Comparison of ENCODE assay signal across 1 cellular context in the genomic region with DNA sequence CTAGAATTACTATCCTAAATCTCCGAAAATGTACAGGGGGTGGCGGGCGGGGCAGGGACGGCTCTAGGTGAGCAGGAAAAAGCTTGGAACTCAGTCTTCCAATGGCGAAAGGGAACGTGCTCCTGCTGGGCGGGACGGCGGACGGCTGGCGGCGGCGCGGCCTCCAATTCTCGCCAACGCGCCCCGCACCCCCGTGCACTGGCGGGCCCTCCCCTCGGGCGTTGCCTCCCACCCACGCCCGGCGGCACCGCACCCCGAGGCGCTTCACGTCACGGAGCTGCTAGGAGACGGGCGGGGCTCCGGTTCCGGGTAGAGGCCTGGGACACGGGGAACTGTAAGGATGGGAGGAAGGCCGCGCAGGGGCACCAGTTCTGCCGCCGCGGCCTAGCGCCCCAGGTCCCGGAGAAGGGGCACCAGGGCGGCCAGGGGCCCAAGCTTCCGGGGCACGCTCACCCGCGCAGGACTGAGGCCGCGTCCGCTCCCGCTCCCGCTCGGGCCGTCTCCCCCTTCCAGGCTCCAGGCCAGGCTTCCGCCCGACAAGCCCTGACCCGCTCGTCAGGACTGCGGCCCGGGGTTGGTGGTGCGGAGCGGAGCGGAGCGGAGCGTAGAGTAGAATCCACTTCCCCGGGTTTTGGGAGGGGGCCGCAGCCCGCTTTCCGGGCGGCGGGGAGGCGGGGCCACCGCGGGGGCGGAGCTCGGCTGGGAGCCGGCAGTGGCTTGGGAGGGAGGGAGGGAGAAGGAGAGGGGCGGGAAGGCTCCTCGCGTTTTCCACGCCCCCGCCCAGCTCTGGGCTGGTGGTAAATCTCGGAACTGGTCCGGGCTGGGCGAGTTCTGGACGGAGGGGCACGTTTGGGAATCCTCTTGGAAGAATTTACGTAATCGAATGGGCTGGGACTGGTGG.
A peak's percentile ranks its signal among the peaks of the same experiment; 100 is the strongest.
TF ChIP-seq lines count a peak whose summit lies in the region.

A gene (minus strand): TSS at position 594 of the 901 bp plus-strand sequence. CDS start 3,167 bp downstream, outside the sequence.

TF ChIP-seq in neural cell, 6 proteins besides CTCF, POLR2A, EP300 and RAD21:
- TF ChIP-seq, protein P1, sequence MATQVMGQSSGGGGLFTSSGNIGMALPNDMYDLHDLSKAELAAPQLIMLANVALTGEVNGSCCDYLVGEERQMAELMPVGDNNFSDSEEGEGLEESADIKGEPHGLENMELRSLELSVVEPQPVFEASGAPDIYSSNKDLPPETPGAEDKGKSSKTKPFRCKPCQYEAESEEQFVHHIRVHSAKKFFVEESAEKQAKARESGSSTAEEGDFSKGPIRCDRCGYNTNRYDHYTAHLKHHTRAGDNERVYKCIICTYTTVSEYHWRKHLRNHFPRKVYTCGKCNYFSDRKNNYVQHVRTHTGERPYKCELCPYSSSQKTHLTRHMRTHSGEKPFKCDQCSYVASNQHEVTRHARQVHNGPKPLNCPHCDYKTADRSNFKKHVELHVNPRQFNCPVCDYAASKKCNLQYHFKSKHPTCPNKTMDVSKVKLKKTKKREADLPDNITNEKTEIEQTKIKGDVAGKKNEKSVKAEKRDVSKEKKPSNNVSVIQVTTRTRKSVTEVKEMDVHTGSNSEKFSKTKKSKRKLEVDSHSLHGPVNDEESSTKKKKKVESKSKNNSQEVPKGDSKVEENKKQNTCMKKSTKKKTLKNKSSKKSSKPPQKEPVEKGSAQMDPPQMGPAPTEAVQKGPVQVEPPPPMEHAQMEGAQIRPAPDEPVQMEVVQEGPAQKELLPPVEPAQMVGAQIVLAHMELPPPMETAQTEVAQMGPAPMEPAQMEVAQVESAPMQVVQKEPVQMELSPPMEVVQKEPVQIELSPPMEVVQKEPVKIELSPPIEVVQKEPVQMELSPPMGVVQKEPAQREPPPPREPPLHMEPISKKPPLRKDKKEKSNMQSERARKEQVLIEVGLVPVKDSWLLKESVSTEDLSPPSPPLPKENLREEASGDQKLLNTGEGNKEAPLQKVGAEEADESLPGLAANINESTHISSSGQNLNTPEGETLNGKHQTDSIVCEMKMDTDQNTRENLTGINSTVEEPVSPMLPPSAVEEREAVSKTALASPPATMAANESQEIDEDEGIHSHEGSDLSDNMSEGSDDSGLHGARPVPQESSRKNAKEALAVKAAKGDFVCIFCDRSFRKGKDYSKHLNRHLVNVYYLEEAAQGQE (IDR thresholded peaks at IDR 0.05; ENCODE audit: borderline replicate concordance), result peak; percentile 69
- TF ChIP-seq MXI1 (conservative IDR thresholded peaks at IDR 0.05; ENCODE audit: poor library complexity, severe bottlenecking) (peak; percentile 67), POLR2AphosphoS5 (IDR thresholded peaks at IDR 0.05) (no peak), SMC3 (conservative IDR thresholded peaks at IDR 0.05; ENCODE audit: poor library complexity) (peak; percentile 63)
